Comparison of ENCODE assay signal across 16 cellular contexts in genomic region chr9:91155181-91155580, GRCh38.
"Had no signal": no experiment of that assay in that cellular context is flagged by ENCODE, and none has a peak within 500 bp of the region (broad histone marks: within the 10 kb centered on the region; RNA-seq: fewer than 3 reads in every experiment).

No MANE protein-coding gene starts in this region.

- H3K4me3 Mint-ChIP-seq: activated naive CD4-positive, alpha-beta T cell treated with anti-CD3 and anti-CD28 coated beads for 36 hours; central memory CD8-positive, alpha-beta T cell; memory B cell; neural progenitor cell had no signal

- DNase-seq: activated CD4-positive, CD25-positive, alpha-beta regulatory T cell treated with anti-CD3 and anti-CD28 coated beads, Interleukin-2, amount 50 U/mL, for 72 hours; activated naive CD4-positive, alpha-beta T cell treated with anti-CD3 and anti-CD28 coated beads for 36 hours; colonic mucosa; effector CD4-positive, alpha-beta T cell; heart left ventricle; left ventricle myocardium superior; stimulated activated CD4-positive, alpha-beta T cell treated with anti-CD3 and anti-CD28 coated beads, Interleukin-12 subunit alpha, Interleukin-12 subunit beta, amount 100 ng/mL, for 4 hours; stimulated activated CD4-positive, alpha-beta T cell treated with anti-CD3 and anti-CD28 coated beads, Interleukin-1b, Interleukin-23, amount 100 ng/mL, for 48 hours; stimulated activated CD8-positive, alpha-beta memory T cell treated with anti-CD3 and anti-CD28 coated beads, Interleukin-4, amount 100 ng/mL, for 48 hours; stomach; trophoblast cell had no signal

- H3K27me3 Mint-ChIP-seq: central memory CD8-positive, alpha-beta T cell; memory B cell had no signal

- ATAC-seq: esophagus mucosa, gastroesophageal sphincter had no signal

- H3K36me3 Mint-ChIP-seq: neural progenitor cell had no signal

- H3K27ac Mint-ChIP-seq: activated naive CD4-positive, alpha-beta T cell treated with anti-CD3 and anti-CD28 coated beads for 36 hours; memory B cell; neural progenitor cell had no signal

- H3K4me1 Mint-ChIP-seq: neural progenitor cell had no signal

- H3K9me3 Mint-ChIP-seq: central memory CD8-positive, alpha-beta T cell had no signal
